Comparison of ENCODE assay signal across 8 cellular contexts in the genomic region with DNA sequence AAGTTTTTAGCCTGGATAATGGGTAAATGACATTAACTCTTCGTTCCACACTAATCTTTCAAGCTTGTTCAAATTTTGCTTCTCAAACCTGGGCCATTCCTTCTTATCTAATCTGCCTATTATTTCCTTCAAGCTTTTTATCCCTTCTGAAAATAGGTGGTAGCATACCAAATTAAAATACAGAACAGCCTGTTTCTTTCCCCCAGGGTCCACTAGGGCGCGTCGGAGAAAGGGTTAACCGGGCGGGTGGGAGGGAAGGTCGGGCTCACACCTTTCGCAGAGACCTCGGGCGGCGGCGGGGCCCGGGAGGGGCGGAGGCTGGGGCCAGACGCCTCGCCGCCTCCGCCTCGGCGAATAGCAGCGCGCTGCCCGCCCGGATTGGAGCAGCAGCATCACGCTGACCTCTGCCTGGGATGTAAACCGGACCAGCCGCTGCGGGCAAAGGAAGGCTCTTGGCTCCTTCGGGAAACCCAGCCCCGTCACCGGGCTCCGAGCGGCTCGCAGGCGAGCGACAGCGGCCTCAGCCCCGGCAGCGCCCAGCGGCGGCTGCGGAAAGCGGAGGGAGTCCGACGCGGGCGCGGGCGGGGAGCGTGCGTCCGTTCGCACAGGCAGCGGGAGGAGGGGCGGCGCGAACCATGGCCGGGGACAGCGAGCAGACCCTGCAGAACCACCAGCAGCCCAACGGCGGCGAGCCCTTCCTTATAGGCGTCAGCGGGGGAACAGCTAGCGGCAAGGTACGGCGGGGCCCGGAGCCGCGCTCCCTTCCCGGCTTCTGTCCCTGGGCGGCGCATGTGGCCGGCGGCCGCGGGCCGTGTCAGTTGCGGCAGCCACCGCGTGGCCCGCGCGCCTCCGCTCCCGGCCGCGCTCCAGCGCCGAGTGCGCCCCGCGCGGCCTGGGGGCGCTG. TPM values are rescaled to one million over a fixed set of nuclear protein-coding genes. Genes with fewer than 3 reads are reported as not detected.
DNase-seq lines count a peak whose midpoint lies in the region; ATAC-seq and TF ChIP-seq lines count a peak whose summit lies in the region.

A gene (plus strand): TSS at position 416 of the 904 bp plus-strand sequence. CDS start 220 bp downstream, at position 636.

- peaks cover 4 to 7% of the 10 kb centered on the region in 2 donors for H3K4me1 ChIP-seq in mucosa of rectum (ENCODE audit: control insufficient read depth in 2 of 2, insufficient read depth in 2 of 2, low read length in 2 of 2)

- no peaks in the 10 kb centered on the region for H3K36me3 ChIP-seq in mucosa of rectum (ENCODE audit: control insufficient read depth in 2 of 2, insufficient read depth in 2 of 2, low read length in 2 of 2)

- H3K9ac ChIP-seq in mucosa of rectum (ENCODE audit: low read depth in 1 of 2, low read length in 2 of 2), result peak within 1 kb of the TSS; percentile 79

- H3K27me3 ChIP-seq in mucosa of rectum (ENCODE audit: control insufficient read depth in 2 of 2, insufficient read depth in 2 of 2, low read length in 2 of 2), result no peaks in the 10 kb centered on the region

- TF ChIP-seq CTCF in epithelial cell of esophagus (IDR thresholded peaks at IDR 0.05; ENCODE audit: insufficient read depth, low read depth, low read length, missing control alignments), result no peak

- H3K27ac ChIP-seq in mucosa of rectum (ENCODE audit: low read depth in 2 of 2, low read length in 2 of 2), result peak within 1 kb of the TSS; percentile 84

- peak; percentile 85 for DNase-seq in Caki2 (ENCODE audit: low read depth)
- peak; percentile 47 for DNase-seq in NOMO-1 treated with DMSO at 0.1 percent for 48 hours (lab: John Stamatoyannopoulos, UW; ENCODE audit: unreplicated experiment)
- peak; percentile 87 for DNase-seq in activated CD8-positive, alpha-beta memory T cell treated with anti-CD3 and anti-CD28 coated beads, Interleukin-2, amount 50 U/mL, for 48 hours
- peak; percentile 79 for DNase-seq in epithelial cell of esophagus (ENCODE audit: low read depth)
- peak; percentile 14 to 16 for DNase-seq in stimulated activated CD8-positive, alpha-beta memory T cell treated with anti-CD3 and anti-CD28 coated beads, Interleukin-7, amount 100 ng/mL, for 1 hour (ENCODE audit: low read depth in 2 of 2)

- in situ Hi-C loops in Caki2 (cut with HindIII; ENCODE audit: low pct_unique_long_range_greater_than_20kb, low sequenced_read_pairs), result no loop called here

- H3K4me3 ChIP-seq in epithelial cell of esophagus (ENCODE audit: low read length) (peak within 1 kb of the TSS; percentile 90), mucosa of rectum (ENCODE audit: low read length in 2 of 2) (peak within 1 kb of the TSS; percentile 87 to 89)

- ATAC-seq in GM19452 (IDR thresholded peaks at IDR 0.05; ENCODE audit: unreplicated experiment) (peak; percentile 66), HG03571 (IDR thresholded peaks at IDR 0.05; ENCODE audit: unreplicated experiment) (peak; percentile 72)

- H3K9me3 ChIP-seq in mucosa of rectum (ENCODE audit: control insufficient read depth in 2 of 2, low read length in 2 of 2), result no peaks in the 10 kb centered on the region

RNA-seq across cellular contexts. Expression of the gene that starts here (rescaled TPM):
- 84.3 and 109 TPM in 2 replicates for total RNA-seq in Caki2 (2014; rRNA removed; shearing (Covaris generic); ENCODE audit: low replicate concordance)

Comparison
In these comparisons a context has a peak if more than half of its experiments do, and no peak if none do; other contexts are left out.
1. Peak in every context shown above with its lines: DNase-seq, ATAC-seq, H3K4me3 ChIP-seq and H3K27ac ChIP-seq.
2. DNase-seq: peak in every context shown above with its lines; median percentile 87 in activated CD8-positive, alpha-beta memory T cell treated with anti-CD3 and anti-CD28 coated beads, Interleukin-2, amount 50 U/mL, for 48 hours; 85 in Caki2; 79 in epithelial cell of esophagus; 47 in NOMO-1 treated with DMSO at 0.1 percent for 48 hours; 15 in stimulated activated CD8-positive, alpha-beta memory T cell treated with anti-CD3 and anti-CD28 coated beads, Interleukin-7, amount 100 ng/mL, for 1 hour.